Comparison of ENCODE assay signal across 1 cellular context in the genomic region with DNA sequence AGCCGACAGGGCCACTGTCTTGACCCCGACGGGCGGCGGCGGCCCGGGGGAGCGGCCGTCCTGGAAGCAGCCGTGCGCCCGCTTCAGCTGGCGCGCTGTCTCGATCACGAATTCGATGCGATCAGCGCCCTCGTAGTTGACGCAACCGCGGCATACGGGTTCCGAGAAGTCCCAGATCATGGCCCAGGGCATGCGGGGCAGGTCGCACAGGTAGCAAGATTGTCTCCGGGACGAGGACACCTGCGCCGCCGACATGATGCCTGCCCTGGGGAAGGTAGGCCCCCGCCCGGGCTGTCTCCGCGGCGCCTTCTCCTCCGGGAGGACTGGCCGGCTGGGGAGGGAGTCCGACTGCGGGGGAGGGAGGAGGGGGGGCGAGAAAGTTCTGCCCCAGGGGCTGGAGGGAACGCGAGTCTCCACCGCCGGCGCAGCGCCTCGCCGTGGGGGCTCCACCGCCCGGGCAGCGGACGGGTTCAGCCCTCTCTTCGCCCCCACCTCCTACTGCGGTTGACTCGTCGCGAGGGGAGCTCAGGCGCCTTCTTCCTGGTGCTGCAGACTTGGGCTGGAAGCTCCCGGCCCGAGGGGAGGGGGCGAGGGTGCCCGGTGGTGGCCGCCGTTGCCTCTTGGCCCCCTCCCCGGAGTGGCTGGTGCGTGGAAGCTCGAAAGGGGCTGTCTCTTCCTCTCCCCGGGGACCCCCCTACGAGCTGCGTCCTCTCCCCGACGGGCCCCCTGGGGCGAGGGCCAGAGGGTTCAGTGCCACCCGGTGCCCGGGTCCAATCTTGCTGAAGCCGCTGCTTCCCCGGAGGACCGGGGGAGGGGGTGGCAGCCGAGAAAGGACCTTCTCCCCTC.
A peak's percentile ranks its signal among the peaks of the same experiment; 100 is the strongest.
TF ChIP-seq lines count a peak whose summit lies in the region.

No MANE protein-coding gene starts in this region.

TF ChIP-seq in HepG2, 621 proteins besides CTCF, POLR2A, EP300 and RAD21 (continued from another document and continues in another):
- TF ChIP-seq, protein P1, sequence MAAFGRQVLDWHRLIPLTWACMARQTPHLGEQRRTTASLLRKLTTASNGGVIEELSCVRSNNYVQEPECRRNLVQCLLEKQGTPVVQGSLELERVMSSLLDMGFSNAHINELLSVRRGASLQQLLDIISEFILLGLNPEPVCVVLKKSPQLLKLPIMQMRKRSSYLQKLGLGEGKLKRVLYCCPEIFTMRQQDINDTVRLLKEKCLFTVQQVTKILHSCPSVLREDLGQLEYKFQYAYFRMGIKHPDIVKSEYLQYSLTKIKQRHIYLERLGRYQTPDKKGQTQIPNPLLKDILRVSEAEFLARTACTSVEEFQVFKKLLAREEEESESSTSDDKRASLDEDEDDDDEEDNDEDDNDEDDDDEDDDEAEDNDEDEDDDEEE (CRISPR knock-in tag; IDR thresholded peaks at IDR 0.05): no peak
- TF ChIP-seq ZBTB42 (CRISPR knock-in tag; IDR thresholded peaks at IDR 0.05) (no peak), SRSF1 (optimal IDR thresholded peaks at IDR 0.05; ENCODE audit: low read depth, low read length) (no peak), MED1 (CRISPR knock-in tag; IDR thresholded peaks at IDR 0.05) (0 out of 2 replicates have a peak, but pooled peaks have one; percentile 5), HMG20B (CRISPR knock-in tag; conservative IDR thresholded peaks at IDR 0.05) (no peak), GATAD1 (CRISPR knock-in tag; IDR thresholded peaks at IDR 0.05) (0 out of 2 replicates have a peak, but pooled peaks have one; percentile 33), ATM (IDR thresholded peaks at IDR 0.05; ENCODE audit: borderline replicate concordance) (no peak), KLF12 (CRISPR knock-in tag; IDR thresholded peaks at IDR 0.05; ENCODE audit: borderline replicate concordance) (no peak), NCOA2 (CRISPR knock-in tag; IDR thresholded peaks at IDR 0.05) (no peak), THAP11 (CRISPR knock-in tag; IDR thresholded peaks at IDR 0.05) (no peak; the same call in 1 of the 2 replicates), CENPX (CRISPR knock-in tag; IDR thresholded peaks at IDR 0.05) (no peak), ZNF7 (CRISPR knock-in tag; IDR thresholded peaks at IDR 0.05) (no peak), MEF2D (CRISPR knock-in tag; IDR thresholded peaks at IDR 0.05) (no peak), SIN3B (IDR thresholded peaks at IDR 0.05; ENCODE audit: low read length) (no peak), FOXK2 (IDR thresholded peaks at IDR 0.05) (no peak), DMAP1 (CRISPR knock-in tag; IDR thresholded peaks at IDR 0.05) (no peak), PRPF4 (IDR thresholded peaks at IDR 0.05; ENCODE audit: low read depth, low read length, poor library complexity, severe bottlenecking) (no peak), RCOR2 (CRISPR knock-in tag; IDR thresholded peaks at IDR 0.05) (no peak), ZC3H13 (CRISPR knock-in tag; IDR thresholded peaks at IDR 0.05) (no peak; the same call in none of the 2 replicates), FLYWCH1 (CRISPR knock-in tag; IDR thresholded peaks at IDR 0.05) (no peak), ZNF12 (CRISPR knock-in tag; IDR thresholded peaks at IDR 0.05) (no peak), ZMYM3 (CRISPR knock-in tag; IDR thresholded peaks at IDR 0.05) (no peak), ZNF496 (CRISPR knock-in tag; IDR thresholded peaks at IDR 0.05; ENCODE audit: insufficient replicate concordance) (no peak), ZC3H4 (CRISPR knock-in tag; IDR thresholded peaks at IDR 0.05; ENCODE audit: borderline replicate concordance) (peak; percentile 2; the same call in 1 of the 2 replicates), NFKB2 (CRISPR knock-in tag; IDR thresholded peaks at IDR 0.05; ENCODE audit: borderline replicate concordance) (no peak), ZNF678 (CRISPR knock-in tag; IDR thresholded peaks at IDR 0.05) (no peak), ELF1 (CRISPR knock-in tag; IDR thresholded peaks at IDR 0.05) (no peak), YEATS4 (CRISPR knock-in tag; IDR thresholded peaks at IDR 0.05; ENCODE audit: borderline replicate concordance) (no peak; the same call in 1 of the 2 replicates), TOE1 (CRISPR knock-in tag; IDR thresholded peaks at IDR 0.05) (no peak), ZNF549 (CRISPR knock-in tag; IDR thresholded peaks at IDR 0.05) (no peak), GTF2F1 (IDR thresholded peaks at IDR 0.05; ENCODE audit: low read length) (no peak), U2AF2 (IDR thresholded peaks at IDR 0.05; ENCODE audit: low read depth, low read length) (no peak), THYN1 (CRISPR knock-in tag; IDR thresholded peaks at IDR 0.05; ENCODE audit: borderline replicate concordance, low read depth) (no peak), BHLHE40 (IDR thresholded peaks at IDR 0.05; ENCODE audit: low read length) (no peak)
- TF ChIP-seq, protein P2, sequence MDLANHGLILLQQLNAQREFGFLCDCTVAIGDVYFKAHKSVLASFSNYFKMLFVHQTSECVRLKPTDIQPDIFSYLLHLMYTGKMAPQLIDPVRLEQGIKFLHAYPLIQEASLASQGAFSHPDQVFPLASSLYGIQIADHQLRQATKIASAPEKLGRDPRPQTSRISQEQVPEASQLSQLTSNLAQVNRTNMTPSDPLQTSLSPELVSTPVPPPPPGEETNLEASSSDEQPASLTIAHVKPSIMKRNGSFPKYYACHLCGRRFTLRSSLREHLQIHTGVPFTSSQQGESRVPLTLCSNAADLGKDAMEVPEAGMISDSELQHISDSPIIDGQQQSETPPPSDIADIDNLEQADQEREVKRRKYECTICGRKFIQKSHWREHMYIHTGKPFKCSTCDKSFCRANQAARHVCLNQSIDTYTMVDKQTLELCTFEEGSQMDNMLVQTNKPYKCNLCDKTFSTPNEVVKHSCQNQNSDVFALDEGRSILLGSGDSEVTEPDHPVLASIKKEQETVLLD (CRISPR knock-in tag; IDR thresholded peaks at IDR 0.05; ENCODE audit: low read depth): no peak
- TF ChIP-seq, protein P3, sequence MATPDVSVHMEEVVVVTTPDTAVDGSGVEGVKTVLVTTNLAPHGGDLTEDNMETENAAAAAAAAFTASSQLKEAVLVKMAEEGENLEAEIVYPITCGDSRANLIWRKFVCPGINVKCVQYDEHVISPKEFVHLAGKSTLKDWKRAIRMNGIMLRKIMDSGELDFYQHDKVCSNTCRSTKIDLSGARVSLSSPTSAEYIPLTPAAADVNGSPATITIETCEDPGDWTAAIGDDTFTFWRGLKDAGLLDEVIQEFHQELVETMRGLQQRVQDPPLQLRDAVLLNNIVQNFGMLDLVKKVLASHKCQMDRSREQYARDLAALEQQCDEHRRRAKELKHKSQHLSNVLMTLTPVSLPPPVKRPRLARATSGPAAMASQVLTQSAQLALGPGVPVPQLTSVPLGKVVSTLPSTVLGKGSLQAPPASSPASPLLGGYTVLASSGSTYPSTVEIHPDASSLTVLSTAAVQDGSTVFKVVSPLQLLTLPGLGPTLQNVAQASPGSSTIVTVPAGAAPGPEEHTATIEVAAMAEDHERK (CRISPR knock-in tag; IDR thresholded peaks at IDR 0.05; ENCODE audit: low read depth): no peak
- TF ChIP-seq, protein P4, sequence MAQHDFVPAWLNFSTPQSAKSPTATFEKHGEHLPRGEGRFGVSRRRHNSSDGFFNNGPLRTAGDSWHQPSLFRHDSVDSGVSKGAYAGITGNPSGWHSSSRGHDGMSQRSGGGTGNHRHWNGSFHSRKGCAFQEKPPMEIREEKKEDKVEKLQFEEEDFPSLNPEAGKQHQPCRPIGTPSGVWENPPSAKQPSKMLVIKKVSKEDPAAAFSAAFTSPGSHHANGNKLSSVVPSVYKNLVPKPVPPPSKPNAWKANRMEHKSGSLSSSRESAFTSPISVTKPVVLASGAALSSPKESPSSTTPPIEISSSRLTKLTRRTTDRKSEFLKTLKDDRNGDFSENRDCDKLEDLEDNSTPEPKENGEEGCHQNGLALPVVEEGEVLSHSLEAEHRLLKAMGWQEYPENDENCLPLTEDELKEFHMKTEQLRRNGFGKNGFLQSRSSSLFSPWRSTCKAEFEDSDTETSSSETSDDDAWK (CRISPR knock-in tag; IDR thresholded peaks at IDR 0.05): no peak
- TF ChIP-seq, protein P5, sequence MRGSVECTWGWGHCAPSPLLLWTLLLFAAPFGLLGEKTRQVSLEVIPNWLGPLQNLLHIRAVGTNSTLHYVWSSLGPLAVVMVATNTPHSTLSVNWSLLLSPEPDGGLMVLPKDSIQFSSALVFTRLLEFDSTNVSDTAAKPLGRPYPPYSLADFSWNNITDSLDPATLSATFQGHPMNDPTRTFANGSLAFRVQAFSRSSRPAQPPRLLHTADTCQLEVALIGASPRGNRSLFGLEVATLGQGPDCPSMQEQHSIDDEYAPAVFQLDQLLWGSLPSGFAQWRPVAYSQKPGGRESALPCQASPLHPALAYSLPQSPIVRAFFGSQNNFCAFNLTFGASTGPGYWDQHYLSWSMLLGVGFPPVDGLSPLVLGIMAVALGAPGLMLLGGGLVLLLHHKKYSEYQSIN (CRISPR knock-in tag; IDR thresholded peaks at IDR 0.05; ENCODE audit: borderline replicate concordance): no peak
- TF ChIP-seq, protein P6, sequence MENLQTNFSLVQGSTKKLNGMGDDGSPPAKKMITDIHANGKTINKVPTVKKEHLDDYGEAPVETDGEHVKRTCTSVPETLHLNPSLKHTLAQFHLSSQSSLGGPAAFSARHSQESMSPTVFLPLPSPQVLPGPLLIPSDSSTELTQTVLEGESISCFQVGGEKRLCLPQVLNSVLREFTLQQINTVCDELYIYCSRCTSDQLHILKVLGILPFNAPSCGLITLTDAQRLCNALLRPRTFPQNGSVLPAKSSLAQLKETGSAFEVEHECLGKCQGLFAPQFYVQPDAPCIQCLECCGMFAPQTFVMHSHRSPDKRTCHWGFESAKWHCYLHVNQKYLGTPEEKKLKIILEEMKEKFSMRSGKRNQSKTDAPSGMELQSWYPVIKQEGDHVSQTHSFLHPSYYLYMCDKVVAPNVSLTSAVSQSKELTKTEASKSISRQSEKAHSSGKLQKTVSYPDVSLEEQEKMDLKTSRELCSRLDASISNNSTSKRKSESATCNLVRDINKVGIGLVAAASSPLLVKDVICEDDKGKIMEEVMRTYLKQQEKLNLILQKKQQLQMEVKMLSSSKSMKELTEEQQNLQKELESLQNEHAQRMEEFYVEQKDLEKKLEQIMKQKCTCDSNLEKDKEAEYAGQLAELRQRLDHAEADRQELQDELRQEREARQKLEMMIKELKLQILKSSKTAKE (CRISPR knock-in tag; IDR thresholded peaks at IDR 0.05; ENCODE audit: borderline replicate concordance): 0 out of 2 replicates have a peak, but pooled peaks have one; percentile 31
- TF ChIP-seq, protein P7, sequence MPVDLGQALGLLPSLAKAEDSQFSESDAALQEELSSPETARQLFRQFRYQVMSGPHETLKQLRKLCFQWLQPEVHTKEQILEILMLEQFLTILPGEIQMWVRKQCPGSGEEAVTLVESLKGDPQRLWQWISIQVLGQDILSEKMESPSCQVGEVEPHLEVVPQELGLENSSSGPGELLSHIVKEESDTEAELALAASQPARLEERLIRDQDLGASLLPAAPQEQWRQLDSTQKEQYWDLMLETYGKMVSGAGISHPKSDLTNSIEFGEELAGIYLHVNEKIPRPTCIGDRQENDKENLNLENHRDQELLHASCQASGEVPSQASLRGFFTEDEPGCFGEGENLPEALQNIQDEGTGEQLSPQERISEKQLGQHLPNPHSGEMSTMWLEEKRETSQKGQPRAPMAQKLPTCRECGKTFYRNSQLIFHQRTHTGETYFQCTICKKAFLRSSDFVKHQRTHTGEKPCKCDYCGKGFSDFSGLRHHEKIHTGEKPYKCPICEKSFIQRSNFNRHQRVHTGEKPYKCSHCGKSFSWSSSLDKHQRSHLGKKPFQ (CRISPR knock-in tag; IDR thresholded peaks at IDR 0.05; ENCODE audit: insufficient replicate concordance): no peak
- TF ChIP-seq, protein P8, sequence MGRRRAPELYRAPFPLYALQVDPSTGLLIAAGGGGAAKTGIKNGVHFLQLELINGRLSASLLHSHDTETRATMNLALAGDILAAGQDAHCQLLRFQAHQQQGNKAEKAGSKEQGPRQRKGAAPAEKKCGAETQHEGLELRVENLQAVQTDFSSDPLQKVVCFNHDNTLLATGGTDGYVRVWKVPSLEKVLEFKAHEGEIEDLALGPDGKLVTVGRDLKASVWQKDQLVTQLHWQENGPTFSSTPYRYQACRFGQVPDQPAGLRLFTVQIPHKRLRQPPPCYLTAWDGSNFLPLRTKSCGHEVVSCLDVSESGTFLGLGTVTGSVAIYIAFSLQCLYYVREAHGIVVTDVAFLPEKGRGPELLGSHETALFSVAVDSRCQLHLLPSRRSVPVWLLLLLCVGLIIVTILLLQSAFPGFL (CRISPR knock-in tag; IDR thresholded peaks at IDR 0.05): no peak
- TF ChIP-seq, protein P9, sequence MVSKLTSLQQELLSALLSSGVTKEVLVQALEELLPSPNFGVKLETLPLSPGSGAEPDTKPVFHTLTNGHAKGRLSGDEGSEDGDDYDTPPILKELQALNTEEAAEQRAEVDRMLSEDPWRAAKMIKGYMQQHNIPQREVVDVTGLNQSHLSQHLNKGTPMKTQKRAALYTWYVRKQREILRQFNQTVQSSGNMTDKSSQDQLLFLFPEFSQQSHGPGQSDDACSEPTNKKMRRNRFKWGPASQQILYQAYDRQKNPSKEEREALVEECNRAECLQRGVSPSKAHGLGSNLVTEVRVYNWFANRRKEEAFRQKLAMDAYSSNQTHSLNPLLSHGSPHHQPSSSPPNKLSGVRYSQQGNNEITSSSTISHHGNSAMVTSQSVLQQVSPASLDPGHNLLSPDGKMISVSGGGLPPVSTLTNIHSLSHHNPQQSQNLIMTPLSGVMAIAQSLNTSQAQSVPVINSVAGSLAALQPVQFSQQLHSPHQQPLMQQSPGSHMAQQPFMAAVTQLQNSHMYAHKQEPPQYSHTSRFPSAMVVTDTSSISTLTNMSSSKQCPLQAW (CRISPR knock-in tag; IDR thresholded peaks at IDR 0.05): no peak; the same call in 1 of the 2 replicates
- TF ChIP-seq, protein P10, sequence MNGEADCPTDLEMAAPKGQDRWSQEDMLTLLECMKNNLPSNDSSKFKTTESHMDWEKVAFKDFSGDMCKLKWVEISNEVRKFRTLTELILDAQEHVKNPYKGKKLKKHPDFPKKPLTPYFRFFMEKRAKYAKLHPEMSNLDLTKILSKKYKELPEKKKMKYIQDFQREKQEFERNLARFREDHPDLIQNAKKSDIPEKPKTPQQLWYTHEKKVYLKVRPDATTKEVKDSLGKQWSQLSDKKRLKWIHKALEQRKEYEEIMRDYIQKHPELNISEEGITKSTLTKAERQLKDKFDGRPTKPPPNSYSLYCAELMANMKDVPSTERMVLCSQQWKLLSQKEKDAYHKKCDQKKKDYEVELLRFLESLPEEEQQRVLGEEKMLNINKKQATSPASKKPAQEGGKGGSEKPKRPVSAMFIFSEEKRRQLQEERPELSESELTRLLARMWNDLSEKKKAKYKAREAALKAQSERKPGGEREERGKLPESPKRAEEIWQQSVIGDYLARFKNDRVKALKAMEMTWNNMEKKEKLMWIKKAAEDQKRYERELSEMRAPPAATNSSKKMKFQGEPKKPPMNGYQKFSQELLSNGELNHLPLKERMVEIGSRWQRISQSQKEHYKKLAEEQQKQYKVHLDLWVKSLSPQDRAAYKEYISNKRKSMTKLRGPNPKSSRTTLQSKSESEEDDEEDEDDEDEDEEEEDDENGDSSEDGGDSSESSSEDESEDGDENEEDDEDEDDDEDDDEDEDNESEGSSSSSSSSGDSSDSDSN (CRISPR knock-in tag; IDR thresholded peaks at IDR 0.05): peak; percentile 71
- TF ChIP-seq, protein P11, sequence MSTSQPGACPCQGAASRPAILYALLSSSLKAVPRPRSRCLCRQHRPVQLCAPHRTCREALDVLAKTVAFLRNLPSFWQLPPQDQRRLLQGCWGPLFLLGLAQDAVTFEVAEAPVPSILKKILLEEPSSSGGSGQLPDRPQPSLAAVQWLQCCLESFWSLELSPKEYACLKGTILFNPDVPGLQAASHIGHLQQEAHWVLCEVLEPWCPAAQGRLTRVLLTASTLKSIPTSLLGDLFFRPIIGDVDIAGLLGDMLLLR (CRISPR knock-in tag; IDR thresholded peaks at IDR 0.05): no peak
